Comparison of ENCODE assay signal across 16 cellular contexts in the genomic region with DNA sequence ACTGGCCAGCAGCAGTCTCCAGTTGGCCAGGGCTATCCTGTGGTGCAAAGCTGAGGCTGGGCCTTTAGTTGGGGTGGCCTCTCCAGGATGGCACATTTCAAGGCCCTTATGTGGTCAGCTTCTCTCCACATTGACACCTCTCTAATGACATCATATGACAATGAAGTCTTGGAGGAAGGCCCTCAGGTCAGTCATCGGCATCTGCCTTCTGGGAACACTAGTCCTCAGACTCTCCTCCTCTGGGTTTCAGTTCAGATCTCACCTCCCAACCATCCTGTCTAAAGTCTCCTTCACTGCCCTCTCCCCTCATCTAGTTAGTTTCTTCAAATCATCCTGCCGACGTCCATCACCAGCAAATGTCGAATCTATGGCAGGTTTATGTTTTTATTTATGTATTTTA. TPM values are rescaled to one million over a fixed set of nuclear protein-coding genes. Genes with fewer than 3 reads are reported as not detected.
DNase-seq lines count a peak whose midpoint lies in the region; ATAC-seq and TF ChIP-seq lines count a peak whose summit lies in the region.
"Had no signal": no experiment of that assay in that cellular context is flagged by ENCODE, and none has a peak within 500 bp of the region (broad histone marks: within the 10 kb centered on the region; RNA-seq: fewer than 3 reads in every experiment).

No MANE protein-coding gene starts in this region.

- intact Hi-C loops in heart right ventricle (cut with DNase I), result no loop called here

- H3K4me1 ChIP-seq in right atrium auricular region (peaks cover 0 to 27% of the 10 kb centered on the region in 2 donors), heart right ventricle (peaks cover 0 to 27% (median 9%) of the 10 kb centered on the region in 9 donors)
- H3K4me1 ChIP-seq: HAP-1 had no signal

- H3K36me3 Mint-ChIP-seq in mesothelial cell of epicardium (peaks cover 7% of the 10 kb centered on the region), osteocyte (ENCODE audit: unreplicated experiment) (peaks cover 15% of the 10 kb centered on the region)

- 88 to 89% methylated on average over 4 of the region's 4 CpGs for WGBS in heart right ventricle, 2 donors

- H3K27me3 ChIP-seq in right atrium auricular region (no peaks in the 10 kb centered on the region), heart right ventricle (peaks cover 0 to 37% (median 0%) of the 10 kb centered on the region in 7 donors)

- no peak for ATAC-seq in heart right ventricle
- no peak for ATAC-seq in HG03469 (IDR thresholded peaks at IDR 0.05; ENCODE audit: unreplicated experiment)

- peaks cover 12% of the 10 kb centered on the region for H3K4me1 Mint-ChIP-seq in mesothelial cell of epicardium
- peaks cover 10% of the 10 kb centered on the region for H3K4me1 Mint-ChIP-seq in osteocyte (ENCODE audit: unreplicated experiment)

- TF ChIP-seq CTCF in right atrium auricular region (IDR thresholded peaks at IDR 0.05), result no peak
- TF ChIP-seq CTCF in heart right ventricle (IDR thresholded peaks at IDR 0.05), result no peak
- TF ChIP-seq CTCF in mesothelial cell of epicardium (IDR thresholded peaks at IDR 0.05; ENCODE audit: unreplicated experiment), result no peak
- TF ChIP-seq CTCF in osteocyte (IDR thresholded peaks at IDR 0.05), result no peak

- no peak overlapping the region for H3K4me3 Mint-ChIP-seq in mesothelial cell of epicardium
- H3K4me3 Mint-ChIP-seq in osteocyte (ENCODE audit: unreplicated experiment), result no peak overlapping the region
- H3K4me3 Mint-ChIP-seq: CD8-positive, alpha-beta memory T cell had no signal

- DNase-seq in right atrium auricular region (ENCODE audit: low spot score) (peak; percentile 40), heart right ventricle (no peak), ecto neural progenitor cell (ENCODE audit: low spot score) (peak; percentile 27), mesothelial cell of epicardium (ENCODE audit: low spot score in 2 of 2, unreplicated experiment in 2 of 2) (no peak), osteocyte (ENCODE audit: extremely low spot score, unreplicated experiment) (peak; percentile 40), NCI-H526 (lab: John Stamatoyannopoulos, UW) (no peak), C1 segment of cervical spinal cord (lab: John Stamatoyannopoulos, UW) (no peak)
- DNase-seq: CD8-positive, alpha-beta memory T cell; DMS53; GF-D8; GOT3 had no signal

- no peak overlapping the region for H3K4me3 ChIP-seq in right atrium auricular region
- H3K4me3 ChIP-seq in heart right ventricle, result no peak overlapping the region
- H3K4me3 ChIP-seq: HAP-1 had no signal

- H3K9me3 ChIP-seq in right atrium auricular region (no peaks in the 10 kb centered on the region), heart right ventricle (no peaks in the 10 kb centered on the region)
- H3K9me3 ChIP-seq: HAP-1 had no signal

- H3K9me3 Mint-ChIP-seq in mesothelial cell of epicardium, result no peaks in the 10 kb centered on the region
- H3K9me3 Mint-ChIP-seq in osteocyte (ENCODE audit: unreplicated experiment), result no peaks in the 10 kb centered on the region

- H3K27me3 Mint-ChIP-seq in mesothelial cell of epicardium (ENCODE audit: low read depth) (peaks cover 6% of the 10 kb centered on the region), osteocyte (ENCODE audit: unreplicated experiment) (no peaks in the 10 kb centered on the region)

- H3K27ac ChIP-seq in right atrium auricular region (no peak overlapping the region), heart right ventricle (no peak overlapping the region)
- H3K27ac ChIP-seq: 22Rv1 had no signal

- H3K27ac Mint-ChIP-seq in mesothelial cell of epicardium (peak overlapping the region; percentile 23), osteocyte (ENCODE audit: unreplicated experiment) (no peak overlapping the region)

- H3K36me3 ChIP-seq in right atrium auricular region (peaks cover 4% of the 10 kb centered on the region), heart right ventricle (peaks cover 0 to 20% (median 0%) of the 10 kb centered on the region in 9 donors)
- H3K36me3 ChIP-seq: HAP-1 had no signal

RNA-seq across cellular contexts. Expression of a gene that starts 3.3 kb away (rescaled TPM):
- total RNA-seq in right atrium auricular region, result 10 to 100 TPM; 29.4 to 47.0 TPM
- 10 to 100 TPM in 4 of 10 donors, 1 to 10 TPM in 6; 4.8 to 18.9 (median 9.6) TPM for total RNA-seq in heart right ventricle
- 10 to 100 TPM in 1 of 2 donors, 1 to 10 TPM in 1; 9.9 to 10.6 TPM for polyA plus RNA-seq in heart right ventricle
- total RNA-seq in mesothelial cell of epicardium, result 47.7 to 50.5 TPM (median 49.0 TPM) in 3 replicates
- total RNA-seq in osteocyte, result 36.4 and 42.7 TPM in 2 replicates

RNA-seq across cellular contexts. Expression of a gene that starts 8.9 kb away (rescaled TPM):
- total RNA-seq in right atrium auricular region (1 to 10 TPM; 4.1 to 6.3 TPM), heart right ventricle (1 to 10 TPM; 1.1 to 3.7 (median 2.2) TPM), mesothelial cell of epicardium (76.8 to 82.1 TPM (median 81.2 TPM) in 3 replicates), osteocyte (30.5 and 31.9 TPM in 2 replicates)
- polyA plus RNA-seq in heart right ventricle, result 1 to 10 TPM; 3.7 to 6.0 TPM
- total RNA-seq: CD8-positive, alpha-beta memory T cell had no signal
- polyA plus RNA-seq: CD8-positive, alpha-beta memory T cell had no signal

RNA-seq across cellular contexts. Expression of a gene that starts 16.6 kb away (rescaled TPM):
- total RNA-seq in right atrium auricular region (not detected), heart right ventricle (under 1 TPM in 1 of 10 donors, not detected in 9; 0.29 TPM), mesothelial cell of epicardium (not detected in 3 replicates), osteocyte (not detected in 2 replicates)
- not detected for polyA plus RNA-seq in heart right ventricle
- total RNA-seq: A673; CD8-positive, alpha-beta memory T cell had no signal
- polyA plus RNA-seq: BJ; CD8-positive, alpha-beta memory T cell had no signal

RNA-seq across cellular contexts. Expression of a gene that starts 20.8 kb away (rescaled TPM):
- total RNA-seq in right atrium auricular region, result not detected
- total RNA-seq in heart right ventricle, result under 1 TPM in 3 of 10 donors, not detected in 7; 0.32 to 0.53 (median 0.49) TPM
- 1 to 10 TPM; 2.9 to 5.3 TPM for polyA plus RNA-seq in heart right ventricle
- total RNA-seq in mesothelial cell of epicardium, result 0.29 TPM in 1 of 3 replicates, not detected in the others
- not detected in 2 replicates for total RNA-seq in osteocyte
- total RNA-seq: A673; CD8-positive, alpha-beta memory T cell had no signal
- polyA plus RNA-seq: BJ; CD8-positive, alpha-beta memory T cell had no signal

RNA-seq across cellular contexts. Expression of a gene that starts 34.8 kb away (rescaled TPM):
- total RNA-seq in right atrium auricular region (10 to 100 TPM; 26.0 to 36.1 TPM), heart right ventricle (10 to 100 TPM; 57.0 to 96.1 (median 67.8) TPM), mesothelial cell of epicardium (354 to 362 TPM (median 361 TPM) in 3 replicates), osteocyte (175 and 183 TPM in 2 replicates)
- 100 to 1,000 TPM in 1 of 2 donors, 10 to 100 TPM in 1; 67.0 to 196 TPM for polyA plus RNA-seq in heart right ventricle

Comparison
In these comparisons a context has a peak if more than half of its experiments do, and no peak if none do; other contexts are left out.
1. DNase-seq: peak in right atrium auricular region (single experiment), ecto neural progenitor cell (single experiment) and osteocyte (single experiment); none in heart right ventricle (0 of 2), mesothelial cell of epicardium (0 of 2), NCI-H526 (0 of 2) and C1 segment of cervical spinal cord (0 of 14).